In the genomic region with DNA sequence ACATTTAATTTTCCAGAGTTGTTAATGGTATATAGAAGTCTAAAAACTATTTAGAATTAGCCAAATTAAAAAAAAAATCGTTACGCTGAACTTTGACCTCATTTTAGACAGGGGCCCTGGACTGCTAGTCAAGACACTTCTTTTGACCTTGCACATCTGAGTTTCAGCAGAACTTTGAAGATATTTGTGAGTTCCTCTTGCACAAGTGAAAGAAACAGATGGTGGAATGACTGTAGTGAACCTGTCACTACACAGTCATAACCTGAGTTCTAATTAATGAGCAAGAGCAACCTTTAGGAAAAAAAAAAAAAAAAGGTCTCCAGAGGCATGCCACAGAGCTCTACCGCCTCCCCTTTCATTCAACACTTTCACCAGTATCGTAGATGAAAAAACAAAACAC, we compare ENCODE assay signal across 12 cellular contexts. TPM values are rescaled to one million over a fixed set of nuclear protein-coding genes. Genes with fewer than 3 reads are reported as not detected.
DNase-seq lines count a peak whose midpoint lies in the region; ATAC-seq, FAIRE-seq and TF ChIP-seq lines count a peak whose summit lies in the region.
"Had no signal": no experiment of that assay in that cellular context is flagged by ENCODE, and none has a peak within 500 bp of the region (broad histone marks: within the 10 kb centered on the region; RNA-seq: fewer than 3 reads in every experiment).

No MANE protein-coding gene starts in this region.

- H3K4me1 ChIP-seq in hepatocyte (ENCODE audit: insufficient read depth): peaks cover 28% of the 10 kb centered on the region

- H3K9me2 ChIP-seq in hepatocyte (replicated peaks; ENCODE audit: insufficient read depth): no peaks in the 10 kb centered on the region

- H3K79me2 ChIP-seq in hepatocyte: peaks cover 6% of the 10 kb centered on the region

- H3K27ac ChIP-seq in hepatocyte: no peak overlapping the region
- H3K27ac ChIP-seq: GM23248 had no signal

- H3K9me3 ChIP-seq in hepatocyte (ENCODE audit: low read depth): no peaks in the 10 kb centered on the region

- H3K4me2 ChIP-seq in hepatocyte: no peak overlapping the region

- no peak for FAIRE-seq in GM12891 (lab: Jason Lieb, UNC)

- TF ChIP-seq CTCF in hepatocyte (IDR thresholded peaks at IDR 0.05; ENCODE audit: poor library complexity): no peak

- no peaks in the 10 kb centered on the region for H3K36me3 ChIP-seq in hepatocyte (replicated peaks; ENCODE audit: insufficient read depth, low read depth)

- WGBS in hepatocyte (ENCODE audit: low lambda C conversion rate, missing lambda C conversion rate): 57% methylated on average over 4 of the region's 4 CpGs

- H4K20me1 ChIP-seq in hepatocyte (ENCODE audit: insufficient read depth, poor library complexity, severe bottlenecking): no peaks in the 10 kb centered on the region

- no peak for TF ChIP-seq POLR2A in GM12891 (IDR thresholded peaks at IDR 0.05; ENCODE audit: low read depth, low read length)

- intact Hi-C loops in Right ventricle myocardium inferior (cut with DNase I): no loop called here

- peak; percentile 30 for DNase-seq in GM12891 (ENCODE audit: insufficient read length, low spot score)
- peak; percentile 10 for DNase-seq in kidney tubule cell (ENCODE audit: low spot score)
- no peak for DNase-seq in DMS79 (lab: John Stamatoyannopoulos, UW)
- DNase-seq in hepatocyte (ENCODE audit: low spot score): no peak
- no peak for DNase-seq in NCI-H187 (lab: John Stamatoyannopoulos, UW)
- no peak for DNase-seq in Right ventricle myocardium inferior (ENCODE audit: missing footprints)
- DNase-seq: GM23248, NCI-H1436 treated with DMSO at 0.1 percent for 48 hours, NCI-H526 treated with DMSO at 0.1 percent for 48 hours, Right ventricle myocardium superior had no signal

- peak; percentile 56 for ATAC-seq in GM19395 (IDR thresholded peaks at IDR 0.05; ENCODE audit: unreplicated experiment)
- ATAC-seq in HG03558 (IDR thresholded peaks at IDR 0.05; ENCODE audit: extremely low read depth, unreplicated experiment): peak; percentile 43
- no peak for ATAC-seq in Right ventricle myocardium inferior

- no peak overlapping the region for H2AFZ ChIP-seq in hepatocyte
- H2AFZ ChIP-seq: GM23248 had no signal

- no peak overlapping the region for H3K4me3 ChIP-seq in hepatocyte
- H3K4me3 ChIP-seq: GM23248 had no signal

- H3K27me3 ChIP-seq in hepatocyte: no peaks in the 10 kb centered on the region

TF ChIP-seq in GM12891, 5 proteins besides CTCF, POLR2A, EP300 and RAD21:
- TF ChIP-seq PAX5 (IDR thresholded peaks at IDR 0.05; ENCODE audit: insufficient read depth, low read length, severe bottlenecking): no peak
- peak; percentile 39; the same call in 1 of the 2 replicates for TF ChIP-seq SPI1 (IDR thresholded peaks at IDR 0.05; ENCODE audit: low read depth, low read length)
TF ChIP-seq in GM12891: peak in this region for 1.

RNA-seq across cellular contexts. Expression of gene MYO5C, which starts 5.3 kb away (rescaled TPM):
- 0.56 TPM for polyA plus RNA-seq in GM12891 (2012; ENCODE audit: low read depth, missing spikeins)
- total RNA-seq in hepatocyte (15.7 and 18.2 TPM in 2 replicates), Right ventricle myocardium inferior (3.4 TPM)
- 6.7 and 10.2 TPM in 2 replicates for polyA plus RNA-seq in hepatocyte
- total RNA-seq: GM23248 had no signal
- polyA plus RNA-seq: GM23248 had no signal

Comparison
In these comparisons a context has a peak if more than half of its experiments do, and no peak if none do; other contexts are left out.
1. DNase-seq: peak in GM12891 (single experiment) and kidney tubule cell (single experiment); none in DMS79 (single experiment), hepatocyte (single experiment), NCI-H187 (0 of 2) and Right ventricle myocardium inferior (single experiment).